Comparison of ENCODE assay signal across 1 cellular context in genomic region chr17:77717941-77718668, GRCh38.
TF ChIP-seq lines count a peak whose summit lies in the region.

No MANE protein-coding gene starts in this region.

TF ChIP-seq in H1, 55 proteins besides CTCF, POLR2A, EP300 and RAD21:
- TF ChIP-seq E2F6 (IDR thresholded peaks at IDR 0.05) = no peak
- no peak for TF ChIP-seq TAF1 (IDR thresholded peaks at IDR 0.05; ENCODE audit: low read depth, low read length)
- no peak for TF ChIP-seq TAF7 (optimal IDR thresholded peaks at IDR 0.05; ENCODE audit: borderline replicate concordance, low read depth, low read length)
- no peak for TF ChIP-seq CHD7 (IDR thresholded peaks at IDR 0.05; ENCODE audit: insufficient replicate concordance, low read length)
- TF ChIP-seq RBBP5 (IDR thresholded peaks at IDR 0.05; ENCODE audit: borderline replicate concordance, low read depth, low read length) = no peak
- no peak for TF ChIP-seq ATF2 (IDR thresholded peaks at IDR 0.05; ENCODE audit: low read length)
- no peak for TF ChIP-seq POU5F1 (IDR thresholded peaks at IDR 0.05; ENCODE audit: low read depth, low read length)
- TF ChIP-seq SAP30 (IDR thresholded peaks at IDR 0.05; ENCODE audit: insufficient read depth, insufficient replicate concordance, low read length) = no peak
- no peak for TF ChIP-seq HDAC6 (IDR thresholded peaks at IDR 0.05; ENCODE audit: low read depth, low read length)
- TF ChIP-seq FOSL1 (IDR thresholded peaks at IDR 0.05; ENCODE audit: insufficient read depth, low read depth, low read length) = no peak
- no peak for TF ChIP-seq TCF12 (IDR thresholded peaks at IDR 0.05; ENCODE audit: low read depth, low read length)
